In genomic region chr5:124596595-124597388, GRCh38 we compare ENCODE assay signal across 1 cellular context.
TF ChIP-seq lines count a peak whose summit lies in the region.

No MANE protein-coding gene starts in this region.

TF ChIP-seq in HEK293, 187 proteins besides CTCF, POLR2A, EP300 and RAD21 (continued from another document):
- TF ChIP-seq ZNF518A (tag by site-specific recombination; conservative IDR thresholded peaks at IDR 0.05; ENCODE audit: low read depth) (peak; percentile 31; the same call in 1 of the 2 replicates), ZBTB17 (tag by site-specific recombination; IDR thresholded peaks at IDR 0.05) (peak; percentile 73), ZNF174 (tag by site-specific recombination; IDR thresholded peaks at IDR 0.05) (0 out of 2 replicates have a peak, but pooled peaks have one; percentile 14)
TF ChIP-seq in HEK293: peak in this region for 30.
